ENCODE assay signal across 1 cellular context in genomic region chr4:102578819-102579218, GRCh38.
A peak's percentile ranks its signal among the peaks of the same experiment; 100 is the strongest.
TF ChIP-seq lines count a peak whose summit lies in the region.

No MANE protein-coding gene starts in this region.

TF ChIP-seq in GM23338, 12 proteins besides CTCF, POLR2A, EP300 and RAD21 (continued from another document):
- TF ChIP-seq, protein P1, sequence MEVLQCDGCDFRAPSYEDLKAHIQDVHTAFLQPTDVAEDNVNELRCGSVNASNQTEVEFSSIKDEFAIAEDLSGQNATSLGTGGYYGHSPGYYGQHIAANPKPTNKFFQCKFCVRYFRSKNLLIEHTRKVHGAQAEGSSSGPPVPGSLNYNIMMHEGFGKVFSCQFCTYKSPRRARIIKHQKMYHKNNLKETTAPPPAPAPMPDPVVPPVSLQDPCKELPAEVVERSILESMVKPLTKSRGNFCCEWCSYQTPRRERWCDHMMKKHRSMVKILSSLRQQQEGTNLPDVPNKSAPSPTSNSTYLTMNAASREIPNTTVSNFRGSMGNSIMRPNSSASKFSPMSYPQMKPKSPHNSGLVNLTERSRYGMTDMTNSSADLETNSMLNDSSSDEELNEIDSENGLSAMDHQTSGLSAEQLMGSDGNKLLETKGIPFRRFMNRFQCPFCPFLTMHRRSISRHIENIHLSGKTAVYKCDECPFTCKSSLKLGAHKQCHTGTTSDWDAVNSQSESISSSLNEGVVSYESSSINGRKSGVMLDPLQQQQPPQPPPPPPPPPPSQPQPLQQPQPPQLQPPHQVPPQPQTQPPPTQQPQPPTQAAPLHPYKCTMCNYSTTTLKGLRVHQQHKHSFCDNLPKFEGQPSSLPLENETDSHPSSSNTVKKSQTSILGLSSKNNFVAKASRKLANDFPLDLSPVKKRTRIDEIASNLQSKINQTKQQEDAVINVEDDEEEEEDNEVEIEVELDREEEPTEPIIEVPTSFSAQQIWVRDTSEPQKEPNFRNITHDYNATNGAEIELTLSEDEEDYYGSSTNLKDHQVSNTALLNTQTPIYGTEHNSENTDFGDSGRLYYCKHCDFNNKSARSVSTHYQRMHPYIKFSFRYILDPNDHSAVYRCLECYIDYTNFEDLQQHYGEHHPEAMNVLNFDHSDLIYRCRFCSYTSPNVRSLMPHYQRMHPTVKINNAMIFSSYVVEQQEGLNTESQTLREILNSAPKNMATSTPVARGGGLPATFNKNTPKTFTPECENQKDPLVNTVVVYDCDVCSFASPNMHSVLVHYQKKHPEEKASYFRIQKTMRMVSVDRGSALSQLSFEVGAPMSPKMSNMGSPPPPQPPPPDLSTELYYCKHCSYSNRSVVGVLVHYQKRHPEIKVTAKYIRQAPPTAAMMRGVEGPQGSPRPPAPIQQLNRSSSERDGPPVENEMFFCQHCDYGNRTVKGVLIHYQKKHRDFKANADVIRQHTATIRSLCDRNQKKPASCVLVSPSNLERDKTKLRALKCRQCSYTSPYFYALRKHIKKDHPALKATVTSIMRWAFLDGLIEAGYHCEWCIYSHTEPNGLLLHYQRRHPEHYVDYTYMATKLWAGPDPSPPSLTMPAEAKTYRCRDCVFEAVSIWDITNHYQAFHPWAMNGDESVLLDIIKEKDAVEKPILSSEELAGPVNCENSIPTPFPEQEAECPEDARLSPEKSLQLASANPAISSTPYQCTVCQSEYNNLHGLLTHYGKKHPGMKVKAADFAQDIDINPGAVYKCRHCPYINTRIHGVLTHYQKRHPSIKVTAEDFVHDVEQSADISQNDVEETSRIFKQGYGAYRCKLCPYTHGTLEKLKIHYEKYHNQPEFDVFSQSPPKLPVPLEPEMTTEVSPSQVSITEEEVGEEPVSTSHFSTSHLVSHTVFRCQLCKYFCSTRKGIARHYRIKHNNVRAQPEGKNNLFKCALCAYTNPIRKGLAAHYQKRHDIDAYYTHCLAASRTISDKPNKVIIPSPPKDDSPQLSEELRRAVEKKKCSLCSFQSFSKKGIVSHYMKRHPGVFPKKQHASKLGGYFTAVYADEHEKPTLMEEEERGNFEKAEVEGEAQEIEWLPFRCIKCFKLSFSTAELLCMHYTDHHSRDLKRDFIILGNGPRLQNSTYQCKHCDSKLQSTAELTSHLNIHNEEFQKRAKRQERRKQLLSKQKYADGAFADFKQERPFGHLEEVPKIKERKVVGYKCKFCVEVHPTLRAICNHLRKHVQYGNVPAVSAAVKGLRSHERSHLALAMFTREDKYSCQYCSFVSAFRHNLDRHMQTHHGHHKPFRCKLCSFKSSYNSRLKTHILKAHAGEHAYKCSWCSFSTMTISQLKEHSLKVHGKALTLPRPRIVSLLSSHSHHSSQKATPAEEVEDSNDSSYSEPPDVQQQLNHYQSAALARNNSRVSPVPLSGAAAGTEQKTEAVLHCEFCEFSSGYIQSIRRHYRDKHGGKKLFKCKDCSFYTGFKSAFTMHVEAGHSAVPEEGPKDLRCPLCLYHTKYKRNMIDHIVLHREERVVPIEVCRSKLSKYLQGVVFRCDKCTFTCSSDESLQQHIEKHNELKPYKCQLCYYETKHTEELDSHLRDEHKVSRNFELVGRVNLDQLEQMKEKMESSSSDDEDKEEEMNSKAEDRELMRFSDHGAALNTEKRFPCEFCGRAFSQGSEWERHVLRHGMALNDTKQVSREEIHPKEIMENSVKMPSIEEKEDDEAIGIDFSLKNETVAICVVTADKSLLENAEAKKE (CRISPR knock-in tag; IDR thresholded peaks at IDR 0.05), result 0 out of 2 replicates have a peak, but pooled peaks have one; percentile 33
- TF ChIP-seq, protein P2, sequence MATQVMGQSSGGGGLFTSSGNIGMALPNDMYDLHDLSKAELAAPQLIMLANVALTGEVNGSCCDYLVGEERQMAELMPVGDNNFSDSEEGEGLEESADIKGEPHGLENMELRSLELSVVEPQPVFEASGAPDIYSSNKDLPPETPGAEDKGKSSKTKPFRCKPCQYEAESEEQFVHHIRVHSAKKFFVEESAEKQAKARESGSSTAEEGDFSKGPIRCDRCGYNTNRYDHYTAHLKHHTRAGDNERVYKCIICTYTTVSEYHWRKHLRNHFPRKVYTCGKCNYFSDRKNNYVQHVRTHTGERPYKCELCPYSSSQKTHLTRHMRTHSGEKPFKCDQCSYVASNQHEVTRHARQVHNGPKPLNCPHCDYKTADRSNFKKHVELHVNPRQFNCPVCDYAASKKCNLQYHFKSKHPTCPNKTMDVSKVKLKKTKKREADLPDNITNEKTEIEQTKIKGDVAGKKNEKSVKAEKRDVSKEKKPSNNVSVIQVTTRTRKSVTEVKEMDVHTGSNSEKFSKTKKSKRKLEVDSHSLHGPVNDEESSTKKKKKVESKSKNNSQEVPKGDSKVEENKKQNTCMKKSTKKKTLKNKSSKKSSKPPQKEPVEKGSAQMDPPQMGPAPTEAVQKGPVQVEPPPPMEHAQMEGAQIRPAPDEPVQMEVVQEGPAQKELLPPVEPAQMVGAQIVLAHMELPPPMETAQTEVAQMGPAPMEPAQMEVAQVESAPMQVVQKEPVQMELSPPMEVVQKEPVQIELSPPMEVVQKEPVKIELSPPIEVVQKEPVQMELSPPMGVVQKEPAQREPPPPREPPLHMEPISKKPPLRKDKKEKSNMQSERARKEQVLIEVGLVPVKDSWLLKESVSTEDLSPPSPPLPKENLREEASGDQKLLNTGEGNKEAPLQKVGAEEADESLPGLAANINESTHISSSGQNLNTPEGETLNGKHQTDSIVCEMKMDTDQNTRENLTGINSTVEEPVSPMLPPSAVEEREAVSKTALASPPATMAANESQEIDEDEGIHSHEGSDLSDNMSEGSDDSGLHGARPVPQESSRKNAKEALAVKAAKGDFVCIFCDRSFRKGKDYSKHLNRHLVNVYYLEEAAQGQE (IDR thresholded peaks at IDR 0.05; ENCODE audit: unreplicated experiment), result no peak
- no peak for TF ChIP-seq ZNF331 (CRISPR knock-in tag; IDR thresholded peaks at IDR 0.05; ENCODE audit: low read depth)
- no peak for TF ChIP-seq NANOG (IDR thresholded peaks at IDR 0.05; ENCODE audit: borderline replicate concordance)
- no peak for TF ChIP-seq JUNB (IDR thresholded peaks at IDR 0.05; ENCODE audit: unreplicated experiment)
- TF ChIP-seq, protein P3, sequence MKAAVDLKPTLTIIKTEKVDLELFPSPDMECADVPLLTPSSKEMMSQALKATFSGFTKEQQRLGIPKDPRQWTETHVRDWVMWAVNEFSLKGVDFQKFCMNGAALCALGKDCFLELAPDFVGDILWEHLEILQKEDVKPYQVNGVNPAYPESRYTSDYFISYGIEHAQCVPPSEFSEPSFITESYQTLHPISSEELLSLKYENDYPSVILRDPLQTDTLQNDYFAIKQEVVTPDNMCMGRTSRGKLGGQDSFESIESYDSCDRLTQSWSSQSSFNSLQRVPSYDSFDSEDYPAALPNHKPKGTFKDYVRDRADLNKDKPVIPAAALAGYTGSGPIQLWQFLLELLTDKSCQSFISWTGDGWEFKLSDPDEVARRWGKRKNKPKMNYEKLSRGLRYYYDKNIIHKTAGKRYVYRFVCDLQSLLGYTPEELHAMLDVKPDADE (IDR thresholded peaks at IDR 0.05), result no peak
- no peak for TF ChIP-seq STAT1 (IDR thresholded peaks at IDR 0.05; ENCODE audit: unreplicated experiment)
